Comparison of ENCODE assay signal across 1 cellular context in genomic region chr9:113650207-113651131, GRCh38.
TF ChIP-seq lines count a peak whose summit lies in the region.

No MANE protein-coding gene starts in this region.

TF ChIP-seq in HepG2, 621 proteins besides CTCF, POLR2A, EP300 and RAD21 (continued from another document and continues in another):
- TF ChIP-seq, protein P1, sequence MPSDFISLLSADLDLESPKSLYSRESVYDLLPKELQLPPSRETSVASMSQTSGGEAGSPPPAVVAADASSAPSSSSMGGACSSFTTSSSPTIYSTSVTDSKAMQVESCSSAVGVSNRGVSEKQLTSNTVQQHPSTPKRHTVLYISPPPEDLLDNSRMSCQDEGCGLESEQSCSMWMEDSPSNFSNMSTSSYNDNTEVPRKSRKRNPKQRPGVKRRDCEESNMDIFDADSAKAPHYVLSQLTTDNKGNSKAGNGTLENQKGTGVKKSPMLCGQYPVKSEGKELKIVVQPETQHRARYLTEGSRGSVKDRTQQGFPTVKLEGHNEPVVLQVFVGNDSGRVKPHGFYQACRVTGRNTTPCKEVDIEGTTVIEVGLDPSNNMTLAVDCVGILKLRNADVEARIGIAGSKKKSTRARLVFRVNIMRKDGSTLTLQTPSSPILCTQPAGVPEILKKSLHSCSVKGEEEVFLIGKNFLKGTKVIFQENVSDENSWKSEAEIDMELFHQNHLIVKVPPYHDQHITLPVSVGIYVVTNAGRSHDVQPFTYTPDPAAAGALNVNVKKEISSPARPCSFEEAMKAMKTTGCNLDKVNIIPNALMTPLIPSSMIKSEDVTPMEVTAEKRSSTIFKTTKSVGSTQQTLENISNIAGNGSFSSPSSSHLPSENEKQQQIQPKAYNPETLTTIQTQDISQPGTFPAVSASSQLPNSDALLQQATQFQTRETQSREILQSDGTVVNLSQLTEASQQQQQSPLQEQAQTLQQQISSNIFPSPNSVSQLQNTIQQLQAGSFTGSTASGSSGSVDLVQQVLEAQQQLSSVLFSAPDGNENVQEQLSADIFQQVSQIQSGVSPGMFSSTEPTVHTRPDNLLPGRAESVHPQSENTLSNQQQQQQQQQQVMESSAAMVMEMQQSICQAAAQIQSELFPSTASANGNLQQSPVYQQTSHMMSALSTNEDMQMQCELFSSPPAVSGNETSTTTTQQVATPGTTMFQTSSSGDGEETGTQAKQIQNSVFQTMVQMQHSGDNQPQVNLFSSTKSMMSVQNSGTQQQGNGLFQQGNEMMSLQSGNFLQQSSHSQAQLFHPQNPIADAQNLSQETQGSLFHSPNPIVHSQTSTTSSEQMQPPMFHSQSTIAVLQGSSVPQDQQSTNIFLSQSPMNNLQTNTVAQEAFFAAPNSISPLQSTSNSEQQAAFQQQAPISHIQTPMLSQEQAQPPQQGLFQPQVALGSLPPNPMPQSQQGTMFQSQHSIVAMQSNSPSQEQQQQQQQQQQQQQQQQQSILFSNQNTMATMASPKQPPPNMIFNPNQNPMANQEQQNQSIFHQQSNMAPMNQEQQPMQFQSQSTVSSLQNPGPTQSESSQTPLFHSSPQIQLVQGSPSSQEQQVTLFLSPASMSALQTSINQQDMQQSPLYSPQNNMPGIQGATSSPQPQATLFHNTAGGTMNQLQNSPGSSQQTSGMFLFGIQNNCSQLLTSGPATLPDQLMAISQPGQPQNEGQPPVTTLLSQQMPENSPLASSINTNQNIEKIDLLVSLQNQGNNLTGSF (CRISPR knock-in tag; IDR thresholded peaks at IDR 0.05): no peak; the same call in 1 of the 2 replicates
- peak; percentile 99 for TF ChIP-seq SIX4 (CRISPR knock-in tag; IDR thresholded peaks at IDR 0.05)
- TF ChIP-seq MTA1 (CRISPR knock-in tag; IDR thresholded peaks at IDR 0.05; ENCODE audit: borderline replicate concordance): peak; percentile 88
- no peak for TF ChIP-seq POLR2AphosphoS5 (IDR thresholded peaks at IDR 0.05; ENCODE audit: low read depth, low read length)
- TF ChIP-seq, protein P2, sequence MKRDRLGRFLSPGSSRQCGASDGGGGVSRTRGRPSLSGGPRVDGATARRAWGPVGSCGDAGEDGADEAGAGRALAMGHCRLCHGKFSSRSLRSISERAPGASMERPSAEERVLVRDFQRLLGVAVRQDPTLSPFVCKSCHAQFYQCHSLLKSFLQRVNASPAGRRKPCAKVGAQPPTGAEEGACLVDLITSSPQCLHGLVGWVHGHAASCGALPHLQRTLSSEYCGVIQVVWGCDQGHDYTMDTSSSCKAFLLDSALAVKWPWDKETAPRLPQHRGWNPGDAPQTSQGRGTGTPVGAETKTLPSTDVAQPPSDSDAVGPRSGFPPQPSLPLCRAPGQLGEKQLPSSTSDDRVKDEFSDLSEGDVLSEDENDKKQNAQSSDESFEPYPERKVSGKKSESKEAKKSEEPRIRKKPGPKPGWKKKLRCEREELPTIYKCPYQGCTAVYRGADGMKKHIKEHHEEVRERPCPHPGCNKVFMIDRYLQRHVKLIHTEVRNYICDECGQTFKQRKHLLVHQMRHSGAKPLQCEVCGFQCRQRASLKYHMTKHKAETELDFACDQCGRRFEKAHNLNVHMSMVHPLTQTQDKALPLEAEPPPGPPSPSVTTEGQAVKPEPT (CRISPR knock-in tag; IDR thresholded peaks at IDR 0.05; ENCODE audit: low read depth): no peak
- peak; percentile 59 for TF ChIP-seq BRCA1 (CRISPR knock-in tag; IDR thresholded peaks at IDR 0.05)
- peak; percentile 76 for TF ChIP-seq ZFY (CRISPR knock-in tag; IDR thresholded peaks at IDR 0.05)
- TF ChIP-seq ZNF12 (CRISPR knock-in tag; IDR thresholded peaks at IDR 0.05): peak; percentile 80
- TF ChIP-seq NFE2L1 (CRISPR knock-in tag; IDR thresholded peaks at IDR 0.05; ENCODE audit: borderline replicate concordance): no peak
- TF ChIP-seq ZNF615 (CRISPR knock-in tag; IDR thresholded peaks at IDR 0.05; ENCODE audit: borderline replicate concordance): no peak
- TF ChIP-seq ZNF709 (CRISPR knock-in tag; IDR thresholded peaks at IDR 0.05): peak; percentile 61; the same call in 1 of the 2 replicates
- peak; percentile 29 for TF ChIP-seq ZNF883 (CRISPR knock-in tag; IDR thresholded peaks at IDR 0.05; ENCODE audit: not compliant biosample characterization)
- TF ChIP-seq GLI4 (CRISPR knock-in tag; IDR thresholded peaks at IDR 0.05; ENCODE audit: borderline replicate concordance): no peak
- no peak for TF ChIP-seq ZMYM2 (CRISPR knock-in tag; IDR thresholded peaks at IDR 0.05)
- TF ChIP-seq ZNF629 (CRISPR knock-in tag; conservative IDR thresholded peaks at IDR 0.05): peak; percentile 90
- no peak for TF ChIP-seq ZNF510 (CRISPR knock-in tag; IDR thresholded peaks at IDR 0.05; ENCODE audit: low read depth)
- TF ChIP-seq ZNF414 (CRISPR knock-in tag; IDR thresholded peaks at IDR 0.05): peak; percentile 94
- TF ChIP-seq ZNF225 (CRISPR knock-in tag; IDR thresholded peaks at IDR 0.05): no peak
- no peak for TF ChIP-seq ZSCAN22 (CRISPR knock-in tag; IDR thresholded peaks at IDR 0.05)
- peak; percentile 60; the same call in 1 of the 2 replicates for TF ChIP-seq ARNT2 (CRISPR knock-in tag; IDR thresholded peaks at IDR 0.05; ENCODE audit: low read depth)
- TF ChIP-seq KLF13 (CRISPR knock-in tag; IDR thresholded peaks at IDR 0.05): no peak
- TF ChIP-seq FOXP4 (CRISPR knock-in tag; IDR thresholded peaks at IDR 0.05): peak; percentile 82
- no peak for TF ChIP-seq ZNF207 (IDR thresholded peaks at IDR 0.05; ENCODE audit: borderline replicate concordance)
- TF ChIP-seq, protein P3, sequence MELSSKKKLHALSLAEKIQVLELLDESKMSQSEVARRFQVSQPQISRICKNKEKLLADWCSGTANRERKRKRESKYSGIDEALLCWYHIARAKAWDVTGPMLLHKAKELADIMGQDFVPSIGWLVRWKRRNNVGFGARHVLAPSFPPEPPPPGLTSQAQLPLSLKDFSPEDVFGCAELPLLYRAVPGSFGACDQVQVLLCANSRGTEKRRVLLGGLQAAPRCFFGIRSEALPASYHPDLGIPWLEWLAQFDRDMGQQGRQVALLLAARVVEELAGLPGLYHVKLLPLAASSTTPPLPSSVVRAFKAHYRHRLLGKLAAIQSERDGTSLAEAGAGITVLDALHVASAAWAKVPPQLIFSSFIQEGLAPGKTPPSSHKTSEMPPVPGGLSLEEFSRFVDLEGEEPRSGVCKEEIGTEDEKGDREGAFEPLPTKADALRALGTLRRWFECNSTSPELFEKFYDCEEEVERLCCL (CRISPR knock-in tag; IDR thresholded peaks at IDR 0.05; ENCODE audit: borderline replicate concordance): no peak
- peak; percentile 20 for TF ChIP-seq IRF2 (CRISPR knock-in tag; IDR thresholded peaks at IDR 0.05)
- TF ChIP-seq GRHL1 (CRISPR knock-in tag; conservative IDR thresholded peaks at IDR 0.05): no peak
- TF ChIP-seq ZBTB34 (CRISPR knock-in tag; IDR thresholded peaks at IDR 0.05): no peak; the same call in 1 of the 2 replicates
- TF ChIP-seq, protein P4, sequence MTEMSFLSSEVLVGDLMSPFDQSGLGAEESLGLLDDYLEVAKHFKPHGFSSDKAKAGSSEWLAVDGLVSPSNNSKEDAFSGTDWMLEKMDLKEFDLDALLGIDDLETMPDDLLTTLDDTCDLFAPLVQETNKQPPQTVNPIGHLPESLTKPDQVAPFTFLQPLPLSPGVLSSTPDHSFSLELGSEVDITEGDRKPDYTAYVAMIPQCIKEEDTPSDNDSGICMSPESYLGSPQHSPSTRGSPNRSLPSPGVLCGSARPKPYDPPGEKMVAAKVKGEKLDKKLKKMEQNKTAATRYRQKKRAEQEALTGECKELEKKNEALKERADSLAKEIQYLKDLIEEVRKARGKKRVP (CRISPR knock-in tag; IDR thresholded peaks at IDR 0.05): no peak
- no peak for TF ChIP-seq KLF9 (CRISPR knock-in tag; IDR thresholded peaks at IDR 0.05; ENCODE audit: low read depth)
- TF ChIP-seq ZNF260 (CRISPR knock-in tag; IDR thresholded peaks at IDR 0.05; ENCODE audit: borderline replicate concordance, low read depth): no peak
- TF ChIP-seq HMGXB3 (CRISPR knock-in tag; IDR thresholded peaks at IDR 0.05; ENCODE audit: borderline replicate concordance): 0 out of 2 replicates have a peak, but pooled peaks have one; percentile 20
- TF ChIP-seq HOXA9 (CRISPR knock-in tag; IDR thresholded peaks at IDR 0.05; ENCODE audit: borderline replicate concordance): no peak
- TF ChIP-seq BORCS8-MEF2B (CRISPR knock-in tag; IDR thresholded peaks at IDR 0.05): peak; percentile 69; the same call in 1 of the 2 replicates
- no peak for TF ChIP-seq ZNF468 (CRISPR knock-in tag; IDR thresholded peaks at IDR 0.05)
- TF ChIP-seq GLMP (CRISPR knock-in tag; IDR thresholded peaks at IDR 0.05; ENCODE audit: borderline replicate concordance): no peak
- TF ChIP-seq HDAC2 (CRISPR knock-in tag; IDR thresholded peaks at IDR 0.05): peak; percentile 91
